In the genomic region with DNA sequence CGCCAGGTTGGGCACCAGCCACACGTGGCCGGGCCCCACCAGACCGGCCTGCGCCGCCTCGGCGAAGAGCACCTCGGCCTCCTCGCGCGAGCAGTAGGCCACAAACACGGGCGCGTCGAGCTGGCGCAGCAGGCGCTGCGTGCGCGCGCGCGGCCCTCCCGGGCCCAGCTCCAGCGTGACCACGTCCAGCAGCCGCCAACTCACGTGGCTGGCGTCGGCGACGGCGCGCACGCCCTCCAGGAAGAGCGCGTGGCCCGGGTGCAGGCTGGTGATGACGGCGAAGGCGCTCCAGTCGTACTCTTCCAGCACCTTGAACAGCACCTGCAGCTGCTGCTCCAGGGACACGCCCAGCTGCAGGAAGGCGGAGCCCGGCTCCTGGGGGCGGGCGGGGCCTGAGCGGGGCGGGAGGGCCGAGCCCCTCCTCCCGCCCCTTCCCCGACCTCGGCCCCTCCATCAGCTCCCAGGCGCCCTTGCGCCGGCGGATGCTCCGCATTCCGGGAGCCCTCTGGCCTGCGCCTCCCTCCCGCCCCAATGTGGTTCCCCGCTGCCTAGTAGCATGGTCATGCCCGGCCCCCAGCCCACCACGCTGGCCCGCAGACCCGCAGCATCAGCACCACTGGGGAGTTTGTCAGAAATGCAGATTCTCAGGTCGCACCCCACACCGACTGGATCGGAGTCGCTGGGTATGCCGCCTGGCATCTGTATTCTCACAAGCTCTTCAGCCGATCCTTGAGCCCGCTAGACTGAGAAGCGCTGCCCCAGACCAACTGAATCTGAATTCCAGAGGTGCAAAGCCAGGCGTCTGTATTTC, we compare ENCODE assay signal across 9 cellular contexts. TPM values are rescaled to one million over a fixed set of nuclear protein-coding genes. Genes with fewer than 3 reads are reported as not detected.
A peak's percentile ranks its signal among the peaks of the same experiment; 100 is the strongest.
DNase-seq lines count a peak whose midpoint lies in the region; ATAC-seq, FAIRE-seq and TF ChIP-seq lines count a peak whose summit lies in the region.
"Had no signal": no experiment of that assay in that cellular context is flagged by ENCODE, and none has a peak within 500 bp of the region (broad histone marks: within the 10 kb centered on the region; RNA-seq: fewer than 3 reads in every experiment).

No MANE protein-coding gene starts in this region.

- H3K27ac Mint-ChIP-seq in T-helper 1 cell treated with Interleukin-12 subunit alpha and Interleukin-12 subunit beta and Interleukin-4 antibody, amounts not matched to agents 30 μg/mL and 1 μg/mL, for 36 hours: peak overlapping the region; percentile 49
- H3K27ac Mint-ChIP-seq in central memory CD8-positive, alpha-beta T cell (ENCODE audit: low read depth): no peak overlapping the region

- peaks cover 49% of the 10 kb centered on the region for H3K27me3 Mint-ChIP-seq in T-helper 1 cell treated with Interleukin-12 subunit alpha and Interleukin-12 subunit beta and Interleukin-4 antibody, amounts not matched to agents 30 μg/mL and 1 μg/mL, for 36 hours (ENCODE audit: low read depth)
- H3K27me3 Mint-ChIP-seq in central memory CD8-positive, alpha-beta T cell: peaks cover 66% of the 10 kb centered on the region

- peaks cover 9% of the 10 kb centered on the region for H3K4me1 Mint-ChIP-seq in T-helper 1 cell treated with Interleukin-12 subunit alpha and Interleukin-12 subunit beta and Interleukin-4 antibody, amounts not matched to agents 30 μg/mL and 1 μg/mL, for 36 hours (ENCODE audit: low read depth)
- peaks cover 17% of the 10 kb centered on the region for H3K4me1 Mint-ChIP-seq in central memory CD8-positive, alpha-beta T cell

- H3K9me3 Mint-ChIP-seq in T-helper 1 cell treated with Interleukin-12 subunit alpha and Interleukin-12 subunit beta and Interleukin-4 antibody, amounts not matched to agents 30 μg/mL and 1 μg/mL, for 36 hours: no peaks in the 10 kb centered on the region
- H3K9me3 Mint-ChIP-seq in central memory CD8-positive, alpha-beta T cell: no peaks in the 10 kb centered on the region
- H3K9me3 Mint-ChIP-seq: IgD-negative memory B cell had no signal

- ATAC-seq in GM18505 (IDR thresholded peaks at IDR 0.05; ENCODE audit: unreplicated experiment): no peak
- peak; percentile 68 for ATAC-seq in central memory CD8-positive, alpha-beta T cell (replicated peaks; ENCODE audit: extremely low read depth, poor library complexity, severe bottlenecking)
- no peak for ATAC-seq in HG02852 (IDR thresholded peaks at IDR 0.05; ENCODE audit: unreplicated experiment)
- ATAC-seq in HG03196 (IDR thresholded peaks at IDR 0.05; ENCODE audit: unreplicated experiment): no peak

- TF ChIP-seq POLR2A in GM18505 (IDR thresholded peaks at IDR 0.05; ENCODE audit: borderline replicate concordance, extremely low read depth, insufficient read depth, insufficient read length): peak; percentile 37
- no peak for TF ChIP-seq POLR2A in GM12891 (IDR thresholded peaks at IDR 0.05; ENCODE audit: low read depth, low read length)

- FAIRE-seq in GM12891 (lab: Jason Lieb, UNC): no peak

- no peaks in the 10 kb centered on the region for H3K36me3 Mint-ChIP-seq in T-helper 1 cell treated with Interleukin-12 subunit alpha and Interleukin-12 subunit beta and Interleukin-4 antibody, amounts not matched to agents 30 μg/mL and 1 μg/mL, for 36 hours (ENCODE audit: low read depth)
- H3K36me3 Mint-ChIP-seq in central memory CD8-positive, alpha-beta T cell (ENCODE audit: insufficient read depth): peaks cover 5% of the 10 kb centered on the region

- peak overlapping the region; percentile 82 for H3K4me3 Mint-ChIP-seq in T-helper 1 cell treated with Interleukin-12 subunit alpha and Interleukin-12 subunit beta and Interleukin-4 antibody, amounts not matched to agents 30 μg/mL and 1 μg/mL, for 36 hours
- H3K4me3 Mint-ChIP-seq in central memory CD8-positive, alpha-beta T cell: peak overlapping the region; percentile 62

- no peak for DNase-seq in central memory CD8-positive, alpha-beta T cell (ENCODE audit: low spot score in 2 of 2)
- peak; percentile 22 for DNase-seq in renal cortical epithelial cell (ENCODE audit: low read depth)
- no peak for DNase-seq in C1 segment of cervical spinal cord (lab: John Stamatoyannopoulos, UW)
- no peak for DNase-seq in GM12891 (ENCODE audit: insufficient read length, low spot score)

TF ChIP-seq in GM12891, 5 proteins besides CTCF, POLR2A, EP300 and RAD21:
- TF ChIP-seq TAF1 (IDR thresholded peaks at IDR 0.05; ENCODE audit: low read depth, low read length) (no peak), SPI1 (IDR thresholded peaks at IDR 0.05; ENCODE audit: low read depth, low read length) (no peak), PAX5 (IDR thresholded peaks at IDR 0.05; ENCODE audit: insufficient read depth, low read length, severe bottlenecking) (no peak), POLR2AphosphoS5 (IDR thresholded peaks at IDR 0.05; ENCODE audit: low read depth, low read length) (no peak), POU2F2 (IDR thresholded peaks at IDR 0.05; ENCODE audit: low read depth, low read length) (no peak)

RNA-seq across cellular contexts. Expression of a gene that starts 7.2 kb away (rescaled TPM):
- 0.10 TPM in 1 of 2 replicates, not detected in the other for total RNA-seq in renal cortical epithelial cell
- polyA plus RNA-seq in GM12891 (2012; ENCODE audit: low read depth, missing spikeins): 0.18 TPM
- polyA plus RNA-seq: IgD-negative memory B cell had no signal

RNA-seq across cellular contexts. Expression of a gene that starts 20.4 kb away (rescaled TPM):
- total RNA-seq in renal cortical epithelial cell: 30.6 and 31.3 TPM in 2 replicates
- 46.2 TPM for polyA plus RNA-seq in GM12891 (2012; ENCODE audit: low read depth, missing spikeins)

RNA-seq across cellular contexts. Expression of a gene that starts 41.0 kb away (rescaled TPM):
- total RNA-seq in renal cortical epithelial cell: not detected in 2 replicates
- polyA plus RNA-seq in GM12891 (2012; ENCODE audit: low read depth, missing spikeins): not detected
- polyA plus RNA-seq: IgD-negative memory B cell had no signal
